Comparison of ENCODE assay signal across 1 cellular context in the genomic region with DNA sequence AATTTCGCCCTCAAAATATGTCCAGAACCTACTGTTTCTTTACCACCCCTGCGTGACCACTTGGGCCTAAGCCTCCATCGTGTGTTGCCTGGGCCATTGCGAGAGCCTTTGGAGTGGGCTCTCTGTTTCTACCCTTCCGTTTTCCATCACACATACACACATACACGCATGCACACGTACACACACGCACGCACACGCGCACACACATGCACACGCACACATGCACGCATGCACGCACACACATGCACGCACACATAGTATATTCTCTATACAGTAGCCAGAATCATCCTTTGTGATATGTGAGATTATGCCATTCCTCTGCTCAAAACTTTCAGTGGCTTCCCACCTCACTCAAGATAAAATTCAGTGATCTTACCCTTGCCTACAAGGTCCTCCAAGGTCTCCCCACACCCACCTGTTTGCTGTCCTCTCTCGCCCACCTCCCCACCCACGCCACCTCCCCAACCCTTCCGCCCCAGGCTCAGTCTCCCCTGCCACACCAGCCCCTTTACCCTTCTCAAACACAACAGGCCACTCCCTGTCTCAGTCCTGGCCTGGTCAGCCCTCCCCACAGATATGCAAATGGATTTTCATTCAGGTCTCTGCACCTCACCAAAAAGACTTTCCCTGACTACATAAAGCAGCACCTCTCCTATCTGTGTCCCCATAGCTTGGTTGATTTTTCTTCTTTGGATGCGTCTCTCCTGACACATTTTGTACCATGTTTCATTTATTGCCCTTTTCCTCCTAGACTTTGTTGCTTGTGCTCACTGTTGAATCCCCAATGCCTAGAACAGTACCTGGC.
TF ChIP-seq lines count a peak whose summit lies in the region.

No MANE protein-coding gene starts in this region.

TF ChIP-seq in GM23338, 12 proteins besides CTCF, POLR2A, EP300 and RAD21 (continued from another document):
- TF ChIP-seq, protein P1, sequence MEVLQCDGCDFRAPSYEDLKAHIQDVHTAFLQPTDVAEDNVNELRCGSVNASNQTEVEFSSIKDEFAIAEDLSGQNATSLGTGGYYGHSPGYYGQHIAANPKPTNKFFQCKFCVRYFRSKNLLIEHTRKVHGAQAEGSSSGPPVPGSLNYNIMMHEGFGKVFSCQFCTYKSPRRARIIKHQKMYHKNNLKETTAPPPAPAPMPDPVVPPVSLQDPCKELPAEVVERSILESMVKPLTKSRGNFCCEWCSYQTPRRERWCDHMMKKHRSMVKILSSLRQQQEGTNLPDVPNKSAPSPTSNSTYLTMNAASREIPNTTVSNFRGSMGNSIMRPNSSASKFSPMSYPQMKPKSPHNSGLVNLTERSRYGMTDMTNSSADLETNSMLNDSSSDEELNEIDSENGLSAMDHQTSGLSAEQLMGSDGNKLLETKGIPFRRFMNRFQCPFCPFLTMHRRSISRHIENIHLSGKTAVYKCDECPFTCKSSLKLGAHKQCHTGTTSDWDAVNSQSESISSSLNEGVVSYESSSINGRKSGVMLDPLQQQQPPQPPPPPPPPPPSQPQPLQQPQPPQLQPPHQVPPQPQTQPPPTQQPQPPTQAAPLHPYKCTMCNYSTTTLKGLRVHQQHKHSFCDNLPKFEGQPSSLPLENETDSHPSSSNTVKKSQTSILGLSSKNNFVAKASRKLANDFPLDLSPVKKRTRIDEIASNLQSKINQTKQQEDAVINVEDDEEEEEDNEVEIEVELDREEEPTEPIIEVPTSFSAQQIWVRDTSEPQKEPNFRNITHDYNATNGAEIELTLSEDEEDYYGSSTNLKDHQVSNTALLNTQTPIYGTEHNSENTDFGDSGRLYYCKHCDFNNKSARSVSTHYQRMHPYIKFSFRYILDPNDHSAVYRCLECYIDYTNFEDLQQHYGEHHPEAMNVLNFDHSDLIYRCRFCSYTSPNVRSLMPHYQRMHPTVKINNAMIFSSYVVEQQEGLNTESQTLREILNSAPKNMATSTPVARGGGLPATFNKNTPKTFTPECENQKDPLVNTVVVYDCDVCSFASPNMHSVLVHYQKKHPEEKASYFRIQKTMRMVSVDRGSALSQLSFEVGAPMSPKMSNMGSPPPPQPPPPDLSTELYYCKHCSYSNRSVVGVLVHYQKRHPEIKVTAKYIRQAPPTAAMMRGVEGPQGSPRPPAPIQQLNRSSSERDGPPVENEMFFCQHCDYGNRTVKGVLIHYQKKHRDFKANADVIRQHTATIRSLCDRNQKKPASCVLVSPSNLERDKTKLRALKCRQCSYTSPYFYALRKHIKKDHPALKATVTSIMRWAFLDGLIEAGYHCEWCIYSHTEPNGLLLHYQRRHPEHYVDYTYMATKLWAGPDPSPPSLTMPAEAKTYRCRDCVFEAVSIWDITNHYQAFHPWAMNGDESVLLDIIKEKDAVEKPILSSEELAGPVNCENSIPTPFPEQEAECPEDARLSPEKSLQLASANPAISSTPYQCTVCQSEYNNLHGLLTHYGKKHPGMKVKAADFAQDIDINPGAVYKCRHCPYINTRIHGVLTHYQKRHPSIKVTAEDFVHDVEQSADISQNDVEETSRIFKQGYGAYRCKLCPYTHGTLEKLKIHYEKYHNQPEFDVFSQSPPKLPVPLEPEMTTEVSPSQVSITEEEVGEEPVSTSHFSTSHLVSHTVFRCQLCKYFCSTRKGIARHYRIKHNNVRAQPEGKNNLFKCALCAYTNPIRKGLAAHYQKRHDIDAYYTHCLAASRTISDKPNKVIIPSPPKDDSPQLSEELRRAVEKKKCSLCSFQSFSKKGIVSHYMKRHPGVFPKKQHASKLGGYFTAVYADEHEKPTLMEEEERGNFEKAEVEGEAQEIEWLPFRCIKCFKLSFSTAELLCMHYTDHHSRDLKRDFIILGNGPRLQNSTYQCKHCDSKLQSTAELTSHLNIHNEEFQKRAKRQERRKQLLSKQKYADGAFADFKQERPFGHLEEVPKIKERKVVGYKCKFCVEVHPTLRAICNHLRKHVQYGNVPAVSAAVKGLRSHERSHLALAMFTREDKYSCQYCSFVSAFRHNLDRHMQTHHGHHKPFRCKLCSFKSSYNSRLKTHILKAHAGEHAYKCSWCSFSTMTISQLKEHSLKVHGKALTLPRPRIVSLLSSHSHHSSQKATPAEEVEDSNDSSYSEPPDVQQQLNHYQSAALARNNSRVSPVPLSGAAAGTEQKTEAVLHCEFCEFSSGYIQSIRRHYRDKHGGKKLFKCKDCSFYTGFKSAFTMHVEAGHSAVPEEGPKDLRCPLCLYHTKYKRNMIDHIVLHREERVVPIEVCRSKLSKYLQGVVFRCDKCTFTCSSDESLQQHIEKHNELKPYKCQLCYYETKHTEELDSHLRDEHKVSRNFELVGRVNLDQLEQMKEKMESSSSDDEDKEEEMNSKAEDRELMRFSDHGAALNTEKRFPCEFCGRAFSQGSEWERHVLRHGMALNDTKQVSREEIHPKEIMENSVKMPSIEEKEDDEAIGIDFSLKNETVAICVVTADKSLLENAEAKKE (CRISPR knock-in tag; IDR thresholded peaks at IDR 0.05) = no peak
- TF ChIP-seq CREB1 (CRISPR knock-in tag; IDR thresholded peaks at IDR 0.05; ENCODE audit: low read depth) (no peak), NANOG (IDR thresholded peaks at IDR 0.05; ENCODE audit: borderline replicate concordance) (no peak)
